16 cellular contexts compared by ENCODE assay signal in genomic region chr11:121348220-121348875, GRCh38. TPM values are rescaled to one million over a fixed set of nuclear protein-coding genes. Genes with fewer than 3 reads are reported as not detected.
DNase-seq lines count a peak whose midpoint lies in the region; ATAC-seq, FAIRE-seq and TF ChIP-seq lines count a peak whose summit lies in the region.
"Had no signal": no experiment of that assay in that cellular context is flagged by ENCODE, and none has a peak within 500 bp of the region (broad histone marks: within the 10 kb centered on the region; RNA-seq: fewer than 3 reads in every experiment).

No MANE protein-coding gene starts in this region.

- H3K9me3 ChIP-seq in endocrine pancreas (ENCODE audit: control insufficient read depth, low read length) (no peaks in the 10 kb centered on the region), small intestine (ENCODE audit: control insufficient read depth, low read depth) (no peaks in the 10 kb centered on the region), body of pancreas (no peaks in the 10 kb centered on the region)
- H3K9me3 ChIP-seq: A549, BE2C had no signal

- intact Hi-C loops in lower leg skin (cut with DNase I; ENCODE audit: low total_unique reads): no loop called here
- intact Hi-C loops in body of pancreas (cut with DNase I): no loop called here

- H3K4me3 ChIP-seq in endocrine pancreas (ENCODE audit: control insufficient read depth, insufficient read depth, low read length) (peak overlapping the region; percentile 67), small intestine (ENCODE audit: low read depth in 1 of 2, low read length in 2 of 2) (no peak overlapping the region), lower leg skin (ENCODE audit: low read depth, poor library complexity, severe bottlenecking) (no peak overlapping the region), body of pancreas (no peak overlapping the region)
- H3K4me3 ChIP-seq: A549 had no signal

- TF ChIP-seq POLR2A in lower leg skin (IDR thresholded peaks at IDR 0.05) (no peak), body of pancreas (IDR thresholded peaks at IDR 0.05) (no peak)

- peak; percentile 59 for ATAC-seq in HG03175 (IDR thresholded peaks at IDR 0.05; ENCODE audit: unreplicated experiment)
- no peak for ATAC-seq in body of pancreas
- ATAC-seq: A549 had no signal

- no peak for TF ChIP-seq CTCF in lower leg skin (IDR thresholded peaks at IDR 0.05)
- TF ChIP-seq CTCF in body of pancreas (IDR thresholded peaks at IDR 0.05): no peak

- FAIRE-seq in small intestine (lab: Jason Lieb, UNC): no peak
- FAIRE-seq: A549, GM19239, H1 had no signal

- peak; percentile 1 for DNase-seq in SK-N-DZ (ENCODE audit: low spot score)
- DNase-seq in small intestine: peak; percentile 4
- no peak for DNase-seq in NCI-H128 (lab: John Stamatoyannopoulos, UW; ENCODE audit: unreplicated experiment)
- DNase-seq in lower leg skin (ENCODE audit: low spot score in 2 of 2): no peak
- no peak for DNase-seq in body of pancreas
- DNase-seq: BE2C; CD4-positive, alpha-beta memory T cell; DMS79; HCEC 1CT; HFFc6 had no signal

- H3K4me1 ChIP-seq in endocrine pancreas (ENCODE audit: control insufficient read depth, insufficient read depth, low read length) (peaks cover 9% of the 10 kb centered on the region), small intestine (ENCODE audit: control insufficient read depth in 2 of 2, insufficient read depth in 1 of 2, low read depth in 1 of 2, low read length in 1 of 2) (peaks cover 0 to 2% of the 10 kb centered on the region in 2 donors), body of pancreas (peaks cover 8% of the 10 kb centered on the region)
- H3K4me1 ChIP-seq: A549, BE2C had no signal

- H3K36me3 ChIP-seq in endocrine pancreas (ENCODE audit: control insufficient read depth, insufficient read depth, low read length): no peaks in the 10 kb centered on the region
- H3K36me3 ChIP-seq in small intestine (ENCODE audit: control insufficient read depth in 2 of 2, insufficient read depth in 2 of 2, low read length in 2 of 2): no peaks in the 10 kb centered on the region
- no peaks in the 10 kb centered on the region for H3K36me3 ChIP-seq in body of pancreas (replicated peaks in 1 of 2; ENCODE audit: insufficient read depth in 1 of 2, low read depth in 2 of 2)
- H3K36me3 ChIP-seq: BE2C had no signal

- no peak overlapping the region for H3K9ac ChIP-seq in endocrine pancreas (ENCODE audit: control insufficient read depth, insufficient read depth, low read length)

- H3K27me3 ChIP-seq in endocrine pancreas (ENCODE audit: control insufficient read depth, insufficient read depth, low read length): no peaks in the 10 kb centered on the region
- H3K27me3 ChIP-seq in small intestine (ENCODE audit: control insufficient read depth in 2 of 2, insufficient read depth in 2 of 2, low read length in 2 of 2): no peaks in the 10 kb centered on the region
- no peaks in the 10 kb centered on the region for H3K27me3 ChIP-seq in body of pancreas
- H3K27me3 ChIP-seq: BE2C had no signal

- 22 to 55% (median 40%) methylated on average over 7 of the region's 7 CpGs for WGBS in small intestine, 3 donors
- WGBS in lower leg skin, 2 donors: 80 to 86% methylated on average over 7 of the region's 7 CpGs
- WGBS in body of pancreas, 2 donors: 32 to 39% methylated on average over 7 of the region's 7 CpGs

- H3K27ac ChIP-seq in small intestine (ENCODE audit: low read depth in 1 of 2, low read length in 1 of 2) (no peak overlapping the region), body of pancreas (no peak overlapping the region)
- H3K27ac ChIP-seq: A549, C4-2B had no signal

RNA-seq across cellular contexts. Expression of gene SC5D, which starts 55.8 kb away (rescaled TPM):
- 17.2 and 21.5 TPM in 2 replicates for polyA plus RNA-seq in SK-N-DZ (2014; cell fraction: cytosol; rRNA removed)
- polyA plus RNA-seq in SK-N-DZ (2014; cell fraction: nucleus; rRNA removed): 10.2 and 14.9 TPM in 2 replicates
- polyA plus RNA-seq in small intestine: 10 to 100 TPM; 17.8 to 29.0 (median 23.7) TPM
- total RNA-seq in lower leg skin (10 to 100 TPM; 13.6 to 36.2 (median 33.4) TPM), body of pancreas (10 to 100 TPM in 1 of 2 donors, 1 to 10 TPM in 1; 9.2 to 22.1 TPM)

Comparison
In these comparisons a context has a peak if more than half of its experiments do, and no peak if none do; other contexts are left out.
1. DNase-seq: peak in SK-N-DZ (single experiment) and small intestine (single experiment); none in NCI-H128 (single experiment), lower leg skin (0 of 2) and body of pancreas (0 of 4).